22 cellular contexts compared by ENCODE assay signal in the genomic region with DNA sequence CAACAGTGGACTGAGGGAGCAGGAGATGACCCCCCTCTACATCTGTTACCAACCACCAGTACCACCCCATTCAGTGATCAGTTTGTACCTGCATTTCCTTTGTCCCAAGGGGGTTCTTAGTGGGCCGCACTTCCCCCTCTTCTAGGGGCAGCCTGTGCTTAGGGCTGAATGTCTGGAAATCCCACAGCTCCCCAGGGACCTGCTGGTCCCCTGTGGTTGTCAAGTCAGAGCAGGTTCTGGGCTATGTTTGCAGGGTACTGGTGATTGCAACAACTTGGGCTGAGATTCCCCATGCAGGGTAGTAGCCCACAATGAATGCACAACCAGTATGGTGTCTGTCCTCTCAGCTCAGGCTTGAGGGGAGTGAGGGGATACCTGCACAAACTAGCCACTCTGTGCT. TPM values are rescaled to one million over a fixed set of nuclear protein-coding genes. Genes with fewer than 3 reads are reported as not detected.
DNase-seq lines count a peak whose midpoint lies in the region; ATAC-seq, FAIRE-seq and TF ChIP-seq lines count a peak whose summit lies in the region.
"Had no signal": no experiment of that assay in that cellular context is flagged by ENCODE, and none has a peak within 500 bp of the region (broad histone marks: within the 10 kb centered on the region; RNA-seq: fewer than 3 reads in every experiment).

No MANE protein-coding gene starts in this region.

- no peaks in the 10 kb centered on the region for H3K36me3 ChIP-seq in DND-41 (ENCODE audit: insufficient read depth, low read length)
- H3K36me3 ChIP-seq: adrenal gland, gastrocnemius medialis had no signal

- no peak overlapping the region for H3K27ac Mint-ChIP-seq in activated CD4-positive, alpha-beta T cell treated with anti-CD3 and anti-CD28 coated beads for 36 hours
- H3K27ac Mint-ChIP-seq in mesothelial cell of epicardium = no peak overlapping the region
- H3K27ac Mint-ChIP-seq: activated T-helper 1 cell treated with anti-CD3 and anti-CD28 coated beads, Interleukin-12 subunit alpha, Interleukin-12 subunit beta, Interleukin-2, Interleukin-4 antibody, amounts not matched to agents 30 ng/mL and 10 ng/mL and 1 ng/mL, durations not matched to agents 14 hours and 24 hours and 36 hours; dendritic cell treated with granulocyte-macrophage colony-stimulating factor and Interleukin-4, amounts not matched to agents 40 ng/mL and 50 ng/mL, for 4 days; progenitor cell of endocrine pancreas had no signal

- ATAC-seq in DND-41 (ENCODE audit: insufficient read depth, low read depth) (peak; percentile 74), HG02981 (IDR thresholded peaks at IDR 0.05; ENCODE audit: unreplicated experiment) (peak; percentile 57), sciatic nerve (no peak), GM21723 (IDR thresholded peaks at IDR 0.05; ENCODE audit: unreplicated experiment) (no peak)
- ATAC-seq in activated CD4-positive, alpha-beta T cell treated with anti-CD3 and anti-CD28 coated beads for 36 hours = no peak
- ATAC-seq: gastrocnemius medialis, PC-3 had no signal

- no peak overlapping the region for H2AFZ ChIP-seq in DND-41 (ENCODE audit: low read depth, low read length)

- no peak overlapping the region for H3K4me2 ChIP-seq in DND-41 (ENCODE audit: insufficient read depth, low read length)

- no peaks in the 10 kb centered on the region for H3K27me3 Mint-ChIP-seq in activated CD4-positive, alpha-beta T cell treated with anti-CD3 and anti-CD28 coated beads for 36 hours
- no peaks in the 10 kb centered on the region for H3K27me3 Mint-ChIP-seq in mesothelial cell of epicardium (ENCODE audit: low read depth)
- H3K27me3 Mint-ChIP-seq: dendritic cell treated with granulocyte-macrophage colony-stimulating factor and Interleukin-4, amounts not matched to agents 40 ng/mL and 50 ng/mL, for 4 days; progenitor cell of endocrine pancreas had no signal

- no peak overlapping the region for H3K27ac ChIP-seq in DND-41 (ENCODE audit: low read length)
- H3K27ac ChIP-seq: epithelial cell of prostate, gastrocnemius medialis had no signal

- peak; percentile 62 for FAIRE-seq in GM19239 (lab: Jason Lieb, UNC)
- FAIRE-seq: bronchial epithelial cell had no signal

- POLR2A ChIA-PET in activated CD4-positive, alpha-beta T cell treated with anti-CD3 and anti-CD28 coated beads for 36 hours (lab: Charles Lee) = no interaction called here

- H3K4me3 ChIP-seq in DND-41 (ENCODE audit: low read depth in 1 of 2, low read length in 2 of 2) = no peak overlapping the region
- H3K4me3 ChIP-seq: adrenal gland, gastrocnemius medialis had no signal

- TF ChIP-seq CTCF in DND-41 (IDR thresholded peaks at IDR 0.05; ENCODE audit: borderline replicate concordance, extremely low read depth, low read length, poor library complexity, severe bottlenecking) (no peak), mesothelial cell of epicardium (IDR thresholded peaks at IDR 0.05; ENCODE audit: unreplicated experiment) (no peak)

- H3K79me2 ChIP-seq in DND-41 (ENCODE audit: insufficient read depth, low read length) = no peaks in the 10 kb centered on the region

- intact Hi-C loops in activated CD4-positive, alpha-beta T cell treated with anti-CD3 and anti-CD28 coated beads for 36 hours (cut with DNase I, micrococcal nuclease) = no loop called here
- intact Hi-C loops in sciatic nerve (cut with DNase I) = no loop called here

- no peak overlapping the region for H3K9ac ChIP-seq in DND-41 (ENCODE audit: low read depth, low read length)

- peaks cover 40% of the 10 kb centered on the region for H3K36me3 Mint-ChIP-seq in activated CD4-positive, alpha-beta T cell treated with anti-CD3 and anti-CD28 coated beads for 36 hours (ENCODE audit: low read depth)
- H3K36me3 Mint-ChIP-seq in mesothelial cell of epicardium = peaks cover 53% of the 10 kb centered on the region

- H3K9me3 ChIP-seq in DND-41 (ENCODE audit: insufficient read depth, low read length, severe bottlenecking) = no peaks in the 10 kb centered on the region
- H3K9me3 ChIP-seq: gastrocnemius medialis had no signal

- peaks cover 7% of the 10 kb centered on the region for H3K4me1 ChIP-seq in DND-41 (ENCODE audit: insufficient read depth, low read length)

- H3K4me1 Mint-ChIP-seq in activated CD4-positive, alpha-beta T cell treated with anti-CD3 and anti-CD28 coated beads for 36 hours = no peaks in the 10 kb centered on the region
- no peaks in the 10 kb centered on the region for H3K4me1 Mint-ChIP-seq in mesothelial cell of epicardium

- no peaks in the 10 kb centered on the region for H3K27me3 ChIP-seq in DND-41 (ENCODE audit: insufficient read depth, low read length, poor library complexity)
- H3K27me3 ChIP-seq: adrenal gland, gastrocnemius medialis had no signal

- no peaks in the 10 kb centered on the region for H4K20me1 ChIP-seq in DND-41 (ENCODE audit: insufficient read depth, low read length)

- H3K9me3 Mint-ChIP-seq in activated CD4-positive, alpha-beta T cell treated with anti-CD3 and anti-CD28 coated beads for 36 hours (ENCODE audit: low read depth) = peaks cover 24% of the 10 kb centered on the region
- peaks cover 60% of the 10 kb centered on the region for H3K9me3 Mint-ChIP-seq in mesothelial cell of epicardium

- CTCF ChIA-PET in activated CD4-positive, alpha-beta T cell treated with anti-CD3 and anti-CD28 coated beads for 36 hours (lab: Charles Lee) = no interaction called here

- peak; percentile 47 for DNase-seq in DND-41
- DNase-seq in GM19239 (ENCODE audit: insufficient read length, low spot score) = no peak
- DNase-seq in NAMALWA (ENCODE audit: low spot score) = peak; percentile 42
- DNase-seq in activated CD4-positive, alpha-beta T cell treated with anti-CD3 and anti-CD28 coated beads for 36 hours = no peak
- no peak for DNase-seq in sciatic nerve (ENCODE audit: low spot score)
- DNase-seq in mesothelial cell of epicardium (ENCODE audit: low spot score in 2 of 2, unreplicated experiment in 2 of 2) = no peak
- DNase-seq: activated CD8-positive, alpha-beta memory T cell treated with anti-CD3 and anti-CD28 coated beads for 24 hours; adrenal gland; gastrocnemius medialis; Karpas-422; left cardiac atrium; NCI-H1105; PC-3; T-helper 2 cell had no signal

- H3K4me3 Mint-ChIP-seq in activated CD4-positive, alpha-beta T cell treated with anti-CD3 and anti-CD28 coated beads for 36 hours = no peak overlapping the region
- no peak overlapping the region for H3K4me3 Mint-ChIP-seq in mesothelial cell of epicardium
- H3K4me3 Mint-ChIP-seq: activated T-helper 1 cell treated with anti-CD3 and anti-CD28 coated beads, Interleukin-12 subunit alpha, Interleukin-12 subunit beta, Interleukin-2, Interleukin-4 antibody, amounts not matched to agents 30 ng/mL and 10 ng/mL and 1 ng/mL, durations not matched to agents 14 hours and 24 hours and 36 hours; dendritic cell treated with granulocyte-macrophage colony-stimulating factor and Interleukin-4, amounts not matched to agents 40 ng/mL and 50 ng/mL, for 4 days had no signal

RNA-seq across cellular contexts. Expression of a gene that starts 39.7 kb away (rescaled TPM):
- not detected for total RNA-seq in activated CD4-positive, alpha-beta T cell treated with anti-CD3 and anti-CD28 coated beads for 36 hours
- total RNA-seq in sciatic nerve (0.09 TPM), mesothelial cell of epicardium (not detected in 3 replicates)
- total RNA-seq: activated T-helper 1 cell treated with anti-CD3 and anti-CD28 coated beads, Interleukin-12 subunit alpha, Interleukin-12 subunit beta, Interleukin-2, Interleukin-4 antibody, amounts not matched to agents 30 ng/mL and 10 ng/mL and 1 ng/mL, durations not matched to agents 14 hours and 24 hours and 36 hours; bronchial epithelial cell; gastrocnemius medialis; HT1080; left cardiac atrium; PC-3; progenitor cell of endocrine pancreas had no signal

Comparison
In these comparisons a context has a peak if more than half of its experiments do, and no peak if none do; other contexts are left out.
1. ATAC-seq: peak in DND-41 (single experiment) and HG02981 (single experiment); none in activated CD4-positive, alpha-beta T cell treated with anti-CD3 and anti-CD28 coated beads for 36 hours (single experiment), sciatic nerve (single experiment) and GM21723 (single experiment).
2. DNase-seq: peak in DND-41 (single experiment) and NAMALWA (single experiment); none in GM19239 (single experiment), activated CD4-positive, alpha-beta T cell treated with anti-CD3 and anti-CD28 coated beads for 36 hours (single experiment), sciatic nerve (single experiment) and mesothelial cell of epicardium (0 of 2).